ENCODE assay signal across 1 cellular context in genomic region chr10:60290558-60290957, GRCh38.
TF ChIP-seq lines count a peak whose summit lies in the region.

No MANE protein-coding gene starts in this region.

TF ChIP-seq in WTC11, 78 proteins besides CTCF, POLR2A, EP300 and RAD21 (continued from another document):
- TF ChIP-seq ATF6 (CRISPR knock-in tag; IDR thresholded peaks at IDR 0.05): no peak
- no peak for TF ChIP-seq TEAD4 (CRISPR knock-in tag; IDR thresholded peaks at IDR 0.05)
- TF ChIP-seq E2F5 (CRISPR knock-in tag; IDR thresholded peaks at IDR 0.05): no peak
